ENCODE assay signal across 1 cellular context in genomic region chr4:10007772-10008171, GRCh38.
TF ChIP-seq lines count a peak whose summit lies in the region.

No MANE protein-coding gene starts in this region.

TF ChIP-seq in GM23338, 12 proteins besides CTCF, POLR2A, EP300 and RAD21 (continued from another document):
- TF ChIP-seq ZNF462 (CRISPR knock-in tag; IDR thresholded peaks at IDR 0.05) (no peak), REST (IDR thresholded peaks at IDR 0.05; ENCODE audit: unreplicated experiment) (no peak), NANOG (IDR thresholded peaks at IDR 0.05; ENCODE audit: borderline replicate concordance) (no peak), EZH2phosphoT487 (IDR thresholded peaks at IDR 0.05; ENCODE audit: unreplicated experiment) (no peak), STAT1 (IDR thresholded peaks at IDR 0.05; ENCODE audit: unreplicated experiment) (no peak), CREB1 (CRISPR knock-in tag; IDR thresholded peaks at IDR 0.05; ENCODE audit: low read depth) (no peak), ZNF331 (CRISPR knock-in tag; IDR thresholded peaks at IDR 0.05; ENCODE audit: low read depth) (no peak), POLR2AphosphoS5 (IDR thresholded peaks at IDR 0.05; ENCODE audit: low read depth) (no peak), ZNF114 (CRISPR knock-in tag; IDR thresholded peaks at IDR 0.05) (no peak), EZH2 (IDR thresholded peaks at IDR 0.05; ENCODE audit: low read depth, unreplicated experiment) (no peak)
